ENCODE assay signal across 8 cellular contexts in genomic region chr2:168632733-168633132, GRCh38.
DNase-seq lines count a peak whose midpoint lies in the region; ATAC-seq and TF ChIP-seq lines count a peak whose summit lies in the region.
"Had no signal": no experiment of that assay in that cellular context is flagged by ENCODE, and none has a peak within 500 bp of the region (broad histone marks: within the 10 kb centered on the region; RNA-seq: fewer than 3 reads in every experiment).

No MANE protein-coding gene starts in this region.

- peak; percentile 67 for ATAC-seq in left lobe of liver
- ATAC-seq in HG02840 (IDR thresholded peaks at IDR 0.05; ENCODE audit: low FRiP score, unreplicated experiment), result no peak
- no peak for ATAC-seq in GM21367 (IDR thresholded peaks at IDR 0.05; ENCODE audit: unreplicated experiment)

- H3K4me3 ChIP-seq in HL-60 (replicated peaks; ENCODE audit: insufficient read depth, low read length) (no peak overlapping the region), choroid plexus epithelial cell (ENCODE audit: low read depth, low read length) (no peak overlapping the region)

- TF ChIP-seq CTCF in HL-60 (IDR thresholded peaks at IDR 0.05; ENCODE audit: insufficient read depth, low read length) (no peak), choroid plexus epithelial cell (conservative IDR thresholded peaks at IDR 0.05; ENCODE audit: low read depth, low read length) (no peak)

- DNase-seq in HL-60 (ENCODE audit: low read depth in 1 of 2, low spot score in 1 of 2) (peak in 1 of 2 experiments; percentile 38), choroid plexus epithelial cell (ENCODE audit: low read depth) (peak; percentile 94), left lobe of liver (ENCODE audit: low spot score) (no peak)
- no peak for DNase-seq in activated CD4-positive, alpha-beta T cell treated with anti-CD3 and anti-CD28 coated beads for 4 hours
- DNase-seq: NCI-H1694 had no signal

- H3K27ac ChIP-seq in HL-60 (replicated peaks), result peak overlapping the region; percentile 37; the same call in 1 of the 2 replicates
- H3K27ac ChIP-seq in temporal lobe (ENCODE audit: low read depth, low read length), result peak overlapping the region; percentile 8

- H3K27me3 ChIP-seq in HL-60 (ENCODE audit: insufficient read depth, poor library complexity, severe bottlenecking), result no peaks in the 10 kb centered on the region
